In the genomic region with DNA sequence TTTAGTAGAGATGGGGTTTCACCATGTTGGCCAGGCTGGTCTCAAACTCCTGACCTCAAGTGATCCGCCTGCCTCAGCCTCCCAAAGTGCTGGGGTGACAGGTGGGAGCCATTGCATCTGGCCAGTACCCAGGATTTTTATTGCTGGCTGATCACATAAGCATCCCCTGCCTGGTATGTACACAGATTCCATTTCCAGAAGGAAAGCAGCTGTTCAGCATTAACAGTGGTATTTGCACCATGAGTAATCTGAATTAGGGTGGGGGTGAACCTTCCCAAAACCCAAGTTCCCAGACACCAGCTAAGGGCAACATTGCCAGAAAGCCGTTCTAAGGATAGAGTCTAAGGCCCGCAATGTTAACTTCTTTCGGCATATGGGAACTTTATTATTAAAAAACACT, we compare ENCODE assay signal across 18 cellular contexts. TPM values are rescaled to one million over a fixed set of nuclear protein-coding genes. Genes with fewer than 3 reads are reported as not detected.
"Had no signal": no experiment of that assay in that cellular context is flagged by ENCODE, and none has a peak within 500 bp of the region (broad histone marks: within the 10 kb centered on the region; RNA-seq: fewer than 3 reads in every experiment).

No MANE protein-coding gene starts in this region.

- H3K4me3 ChIP-seq: esophagus muscularis mucosa, lower lobe of right lung, pancreas, skin epidermis, tibial artery, uterus had no signal

- DNase-seq: activated naive CD4-positive, alpha-beta T cell treated with anti-CD3 and anti-CD28 coated beads, Interleukin-2, amount 10 ng/mL, durations not matched to agents 7 days and 5 days; activated T-cell treated with anti-CD3 and anti-CD28 coated beads for 4 hours; caudate nucleus; foreskin melanocyte; left cardiac atrium; lower lobe of right lung; naive B cell; pancreas; stimulated activated CD4-positive, alpha-beta T cell treated with anti-CD3 and anti-CD28 coated beads, Interleukin-15, amount 100 ng/mL, for 24 hours; stimulated activated CD4-positive, alpha-beta T cell treated with anti-CD3 and anti-CD28 coated beads, Interleukin-4, amount 100 ng/mL, for 1 hour; stimulated activated naive B cell treated with anti-CD40 and anti-IgM and Interleukin-4, amounts not matched to agents 10 μg/mL and 1 μg/mL and 100 μg/mL, for 72 hours; T-cell; T1000; tibial artery; uterus had no signal

- ATAC-seq: activated CD4-positive, CD25-positive, alpha-beta regulatory T cell treated with anti-CD3 and anti-CD28 coated beads, Interleukin-2, amount 50 U/mL, for 24 hours; left cardiac atrium; lower lobe of right lung; pancreas; stimulated activated naive B cell treated with anti-CD40 and anti-IgM and Interleukin-4, amounts not matched to agents 10 μg/mL and 1 μg/mL and 100 μg/mL, for 72 hours; T-cell had no signal

- H3K27me3 ChIP-seq: esophagus muscularis mucosa, pancreas, tibial artery, uterus had no signal

- H3K36me3 ChIP-seq: uterus had no signal

- H3K4me1 ChIP-seq: lower lobe of right lung, pancreas, tibial artery, uterus had no signal

- H3K27ac ChIP-seq: esophagus muscularis mucosa, lower lobe of right lung, pancreas, skin epidermis, tibial artery, uterus had no signal

RNA-seq across cellular contexts. Expression of a gene that starts 18.5 kb away (rescaled TPM):
- total RNA-seq: left cardiac atrium, lower lobe of right lung, T-cell had no signal
- polyA plus RNA-seq: pancreas had no signal
